ENCODE assay signal across 1 cellular context in genomic region chr19:5719961-5720790, GRCh38.
A peak's percentile ranks its signal among the peaks of the same experiment; 100 is the strongest.
TF ChIP-seq lines count a peak whose summit lies in the region.

Gene CATSPERD, plus strand, starts transcription at chr19:5720637. Its CDS starts 101 bp downstream, at chr19:5720738.
Gene LONP1, minus strand, starts transcription at chr19:5720146. Its CDS starts 14 bp downstream, at chr19:5720132.

TF ChIP-seq in H1, 55 proteins besides CTCF, POLR2A, EP300 and RAD21:
- TF ChIP-seq ZNF274 (IDR thresholded peaks at IDR 0.05; ENCODE audit: borderline replicate concordance, extremely low read depth, low read length): no peak
- TF ChIP-seq JUND (IDR thresholded peaks at IDR 0.05; ENCODE audit: low read length): no peak
- TF ChIP-seq MAX (IDR thresholded peaks at IDR 0.05): peak; percentile 99
- TF ChIP-seq EGR1 (IDR thresholded peaks at IDR 0.05; ENCODE audit: borderline replicate concordance, low read depth, low read length): peak; percentile 17; the same call in 1 of the 2 replicates
- TF ChIP-seq CREB1 (IDR thresholded peaks at IDR 0.05): peak; percentile 98
- TF ChIP-seq TAF7 (optimal IDR thresholded peaks at IDR 0.05; ENCODE audit: borderline replicate concordance, low read depth, low read length): peak; percentile 86
- no peak for TF ChIP-seq RXRA (IDR thresholded peaks at IDR 0.05; ENCODE audit: insufficient read depth, low read depth, low read length)
- TF ChIP-seq KDM4A (IDR thresholded peaks at IDR 0.05; ENCODE audit: low read depth, low read length, severe bottlenecking): peak; percentile 75
- TF ChIP-seq RNF2 (IDR thresholded peaks at IDR 0.05; ENCODE audit: borderline replicate concordance, low read depth, low read length, missing control alignments, poor library complexity, severe bottlenecking): no peak
- no peak for TF ChIP-seq SP2 (IDR thresholded peaks at IDR 0.05; ENCODE audit: low read length)
- TF ChIP-seq CBX8 (IDR thresholded peaks at IDR 0.05; ENCODE audit: borderline replicate concordance, low read depth, low read length): no peak
- peak; percentile 94 for TF ChIP-seq ATF3 (IDR thresholded peaks at IDR 0.05; ENCODE audit: insufficient read depth, low read depth, low read length)
- TF ChIP-seq TCF12 (IDR thresholded peaks at IDR 0.05; ENCODE audit: low read depth, low read length): no peak
- no peak for TF ChIP-seq CHD2 (IDR thresholded peaks at IDR 0.05; ENCODE audit: low read length)
- peak; percentile 7 for TF ChIP-seq ASH2L (IDR thresholded peaks at IDR 0.05; ENCODE audit: low read length)
- peak; percentile 96 for TF ChIP-seq USF2 (IDR thresholded peaks at IDR 0.05; ENCODE audit: low read length)
- TF ChIP-seq SP4 (IDR thresholded peaks at IDR 0.05; ENCODE audit: low read length): peak; percentile 69; the same call in 1 of the 2 replicates
- no peak; the same call in 1 of the 2 replicates for TF ChIP-seq RBBP5 (IDR thresholded peaks at IDR 0.05; ENCODE audit: borderline replicate concordance, low read depth, low read length)
- TF ChIP-seq HDAC6 (IDR thresholded peaks at IDR 0.05; ENCODE audit: low read depth, low read length): no peak
- TF ChIP-seq CBX5 (IDR thresholded peaks at IDR 0.05; ENCODE audit: low read depth, low read length): no peak
- no peak; the same call in 1 of the 2 replicates for TF ChIP-seq BRCA1 (IDR thresholded peaks at IDR 0.05; ENCODE audit: low read depth, low read length)
- TF ChIP-seq SAP30 (IDR thresholded peaks at IDR 0.05; ENCODE audit: insufficient read depth, insufficient replicate concordance, low read length): peak; percentile 83
- TF ChIP-seq YY1 (IDR thresholded peaks at IDR 0.05; ENCODE audit: low read depth, low read length): peak; percentile 97
- no peak for TF ChIP-seq CHD1 (IDR thresholded peaks at IDR 0.05; ENCODE audit: low read depth, low read length)
- peak in 1 of 2 experiments; percentile 81; a peak in 2 of 4 replicates for TF ChIP-seq SIN3A (conservative IDR thresholded peaks at IDR 0.05 in 1 of 2, IDR thresholded peaks at IDR 0.05 in 1 of 2; ENCODE audit: low read depth in 1 of 2, low read length in 2 of 2)
- no peak for TF ChIP-seq SIX5 (IDR thresholded peaks at IDR 0.05; ENCODE audit: low read depth, low read length)
- no peak for TF ChIP-seq TEAD4 (IDR thresholded peaks at IDR 0.05; ENCODE audit: low read depth, low read length)
- no peak for TF ChIP-seq BCL11A (IDR thresholded peaks at IDR 0.05; ENCODE audit: low read depth in 2 of 2, low read length in 2 of 2)
- peak; percentile 97 for TF ChIP-seq TAF1 (IDR thresholded peaks at IDR 0.05; ENCODE audit: low read depth, low read length)
- no peak for TF ChIP-seq SP1 (IDR thresholded peaks at IDR 0.05; ENCODE audit: low read depth, low read length)
- TF ChIP-seq PHF8 (conservative IDR thresholded peaks at IDR 0.05; ENCODE audit: low read depth, low read length): peak; percentile 98
- TF ChIP-seq CTBP2 (IDR thresholded peaks at IDR 0.05; ENCODE audit: borderline replicate concordance, insufficient read depth, insufficient read length, low read length): no peak
- TF ChIP-seq JUN (IDR thresholded peaks at IDR 0.05; ENCODE audit: low read depth, low read length): no peak
- TF ChIP-seq POU5F1 (IDR thresholded peaks at IDR 0.05; ENCODE audit: low read depth, low read length): no peak
- TF ChIP-seq POLR2AphosphoS5 (IDR thresholded peaks at IDR 0.05; ENCODE audit: low read depth, low read length): peak; percentile 82
- peak; percentile 85 for TF ChIP-seq TBP (IDR thresholded peaks at IDR 0.05; ENCODE audit: low read depth, low read length)
- TF ChIP-seq GTF2F1 (IDR thresholded peaks at IDR 0.05; ENCODE audit: borderline replicate concordance, low read depth, low read length): no peak
- TF ChIP-seq SIRT6 (IDR thresholded peaks at IDR 0.05; ENCODE audit: low read length): no peak
- peak; percentile 98 for TF ChIP-seq KDM5A (IDR thresholded peaks at IDR 0.05; ENCODE audit: low read length)
- no peak for TF ChIP-seq CHD7 (IDR thresholded peaks at IDR 0.05; ENCODE audit: insufficient replicate concordance, low read length)
- no peak for TF ChIP-seq CEBPB (IDR thresholded peaks at IDR 0.05; ENCODE audit: low read depth, low read length)
- no peak for TF ChIP-seq SUZ12 (IDR thresholded peaks at IDR 0.05; ENCODE audit: low read length)
- TF ChIP-seq RFX5 (IDR thresholded peaks at IDR 0.05; ENCODE audit: borderline replicate concordance, low read depth, low read length): no peak
- no peak for TF ChIP-seq ATF2 (IDR thresholded peaks at IDR 0.05; ENCODE audit: low read length)
- peak; percentile 80 for TF ChIP-seq E2F6 (IDR thresholded peaks at IDR 0.05)
- TF ChIP-seq SRF (IDR thresholded peaks at IDR 0.05; ENCODE audit: low read depth, low read length): peak; percentile 65; the same call in 1 of the 2 replicates
- TF ChIP-seq MAFK (IDR thresholded peaks at IDR 0.05; ENCODE audit: low read depth, low read length): no peak; the same call in 1 of the 2 replicates
- no peak for TF ChIP-seq EZH2 (IDR thresholded peaks at IDR 0.05; ENCODE audit: low read depth, low read length, severe bottlenecking)
- peak; percentile 99 for TF ChIP-seq NRF1 (IDR thresholded peaks at IDR 0.05; ENCODE audit: low read depth, low read length)
- TF ChIP-seq GABPA (IDR thresholded peaks at IDR 0.05; ENCODE audit: borderline replicate concordance, insufficient read depth, low read length): peak; percentile 82; the same call in 1 of the 2 replicates
- no peak for TF ChIP-seq BACH1 (IDR thresholded peaks at IDR 0.05; ENCODE audit: low read length)
- no peak for TF ChIP-seq NANOG (IDR thresholded peaks at IDR 0.05; ENCODE audit: insufficient read depth, low read depth, low read length, poor library complexity, severe bottlenecking)
- TF ChIP-seq FOSL1 (IDR thresholded peaks at IDR 0.05; ENCODE audit: insufficient read depth, low read depth, low read length): no peak
- no peak for TF ChIP-seq KDM1A (IDR thresholded peaks at IDR 0.05; ENCODE audit: borderline replicate concordance, low read length)
- TF ChIP-seq HDAC2 (IDR thresholded peaks at IDR 0.05; ENCODE audit: borderline replicate concordance in 1 of 2, low read depth in 2 of 2, low read length in 2 of 2): peak in 1 of 2 experiments; percentile 93; a peak in 1 of 4 replicates
TF ChIP-seq in H1: peak in this region for 22.
